Comparison of ENCODE assay signal across 8 cellular contexts in the genomic region with DNA sequence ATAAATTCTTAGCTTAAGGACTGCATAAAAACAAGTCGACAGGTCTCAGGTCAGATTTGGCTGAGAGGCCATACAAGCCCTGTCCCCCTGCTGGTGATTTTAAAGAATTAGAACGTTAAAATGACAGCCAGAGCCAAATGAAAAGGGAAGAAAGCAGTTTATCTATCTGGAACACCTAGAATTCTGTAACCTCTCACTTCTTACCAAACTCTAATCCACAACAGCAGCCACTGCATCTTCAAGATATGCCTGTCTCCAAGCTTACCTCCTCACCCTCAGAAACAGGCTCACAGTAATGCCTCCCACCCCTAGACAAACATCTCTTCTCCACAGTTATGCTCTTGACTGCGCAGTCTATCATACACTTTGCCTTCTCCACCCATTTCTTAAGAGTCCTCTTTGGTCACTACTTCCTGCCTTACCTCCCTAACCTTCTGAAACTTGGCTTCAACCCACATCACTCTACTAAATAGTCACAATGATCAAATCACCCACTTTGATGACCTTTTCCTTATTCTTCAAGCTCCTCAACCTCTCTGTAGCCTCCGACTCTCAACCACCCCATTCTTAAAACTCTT. TPM values are rescaled to one million over a fixed set of nuclear protein-coding genes. Genes with fewer than 3 reads are reported as not detected.
DNase-seq lines count a peak whose midpoint lies in the region; ATAC-seq, FAIRE-seq and TF ChIP-seq lines count a peak whose summit lies in the region.

No MANE protein-coding gene starts in this region.

- WGBS in transverse colon (ENCODE audit: low coverage in 1 of 2), 2 donors, result 33 to 50% methylated on average over 3 to 4 of the region's 4 CpGs

- no peak overlapping the region for H3K4me3 ChIP-seq in fibroblast of the aortic adventitia (ENCODE audit: low read depth, low read length)
- H3K4me3 ChIP-seq in transverse colon, result no peak overlapping the region

- peak overlapping the region; percentile 39 for H3K4me3 Mint-ChIP-seq in T-helper 17 cell

- no peaks in the 10 kb centered on the region for H3K27me3 ChIP-seq in transverse colon

- H3K4me1 ChIP-seq in transverse colon, result peaks cover 13 to 59% (median 35%) of the 10 kb centered on the region in 4 donors

- TF ChIP-seq POLR2A in transverse colon (IDR thresholded peaks at IDR 0.05), result no peak

- no peaks in the 10 kb centered on the region for H3K9me3 ChIP-seq in T-helper 17 cell (ENCODE audit: control insufficient read depth, low read length, poor library complexity, severe bottlenecking)
- H3K9me3 ChIP-seq in transverse colon, result no peaks in the 10 kb centered on the region

- no peaks in the 10 kb centered on the region for H3K27me3 Mint-ChIP-seq in T-helper 17 cell

- in situ Hi-C loops in transverse colon (cut with MboI; ENCODE audit: low pct_ligation_motif_present in 1 of 4, low pct_unique_long_range_greater_than_20kb in 1 of 4, low sequenced_read_pairs in 3 of 4), result no loop called here

- DNase-seq in D721Med (ENCODE audit: insufficient read length, low spot score) (no peak), HTR-8/SVneo (ENCODE audit: insufficient read length, low spot score) (peak; percentile 53), T-helper 17 cell (no peak), fibroblast of the aortic adventitia (ENCODE audit: low read depth) (peak; percentile 68), transverse colon (no peak), NCI-H524 treated with DMSO at 0.1 percent for 48 hours (lab: John Stamatoyannopoulos, UW) (no peak)
- no peak for DNase-seq in effector CD8-positive, alpha-beta T cell (lab: John Stamatoyannopoulos, UW)

- TF ChIP-seq EP300 in transverse colon (IDR thresholded peaks at IDR 0.05; ENCODE audit: low read depth), result no peak

- intact Hi-C loops in transverse colon (cut with DNase I; ENCODE audit: low total_unique reads), result no loop called here

- ATAC-seq in T-helper 17 cell, result peak; percentile 49
- no peak for ATAC-seq in HG03342 (IDR thresholded peaks at IDR 0.05; ENCODE audit: unreplicated experiment)

- H3K36me3 ChIP-seq in transverse colon, result no peaks in the 10 kb centered on the region

- TF ChIP-seq CTCF in D721Med (IDR thresholded peaks at IDR 0.05; ENCODE audit: insufficient read depth, missing control alignments), result peak; percentile 30
- peak; percentile 64 for TF ChIP-seq CTCF in fibroblast of the aortic adventitia (IDR thresholded peaks at IDR 0.05; ENCODE audit: insufficient read depth, low read length)
- peak; percentile 38 to 51 (median 49) for TF ChIP-seq CTCF in transverse colon (IDR thresholded peaks at IDR 0.05)

- H3K27ac ChIP-seq in transverse colon, result peak overlapping the region in 2 of 4 donors; percentile 61 to 71

- peaks cover 48% of the 10 kb centered on the region for H3K4me1 Mint-ChIP-seq in T-helper 17 cell

- peaks cover 8% of the 10 kb centered on the region for H3K36me3 Mint-ChIP-seq in T-helper 17 cell (ENCODE audit: low read depth)

- no peak overlapping the region for H3K27ac Mint-ChIP-seq in T-helper 17 cell

- no peak for FAIRE-seq in D721Med (lab: Jason Lieb, UNC)
- no peak for FAIRE-seq in HTR-8/SVneo (lab: Jason Lieb, UNC)

RNA-seq across cellular contexts. Expression of gene ANKFY1, which starts 14.2 kb away (rescaled TPM):
- total RNA-seq in T-helper 17 cell, result 10 to 100 TPM; 51.2 to 54.0 TPM
- total RNA-seq in fibroblast of the aortic adventitia (ENCODE audit: low replicate concordance), result 55.0 and 69.3 TPM in 2 replicates
- total RNA-seq in transverse colon, result 10 to 100 TPM; 53.0 to 69.9 (median 54.7) TPM

Comparison
In these comparisons a context has a peak if more than half of its experiments do, and no peak if none do; other contexts are left out.
1. DNase-seq: peak in HTR-8/SVneo (single experiment) and fibroblast of the aortic adventitia (single experiment); none in D721Med (single experiment), T-helper 17 cell (0 of 3), transverse colon (single experiment), NCI-H524 treated with DMSO at 0.1 percent for 48 hours (single experiment) and effector CD8-positive, alpha-beta T cell (single experiment).
2. Peak in every context shown above with its lines, with median percentiles within 50 percentile points of each other: CTCF ChIP-seq.